In the genomic region with DNA sequence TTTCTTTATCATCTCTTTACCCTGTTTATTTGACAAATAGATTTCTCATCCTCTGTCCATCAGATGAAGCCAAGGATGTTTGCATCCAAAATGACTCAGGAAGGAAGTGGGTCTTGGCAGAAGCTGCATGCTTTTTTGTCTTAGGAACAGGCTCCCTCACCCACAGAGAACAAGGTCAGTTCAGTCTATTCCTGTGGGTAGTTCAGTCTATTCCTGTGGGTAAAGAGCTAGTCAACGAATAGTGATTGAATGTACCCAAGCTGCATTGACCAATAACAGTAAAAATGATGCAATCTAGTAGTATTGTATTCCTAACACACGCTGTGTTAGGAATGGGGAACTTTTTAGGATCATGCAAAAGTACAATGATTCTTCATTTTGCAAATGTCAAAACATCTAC, we compare ENCODE assay signal across 14 cellular contexts.
DNase-seq lines count a peak whose midpoint lies in the region; ATAC-seq and TF ChIP-seq lines count a peak whose summit lies in the region.
"Had no signal": no experiment of that assay in that cellular context is flagged by ENCODE, and none has a peak within 500 bp of the region (broad histone marks: within the 10 kb centered on the region; RNA-seq: fewer than 3 reads in every experiment).

No MANE protein-coding gene starts in this region.

- CTCF ChIA-PET in OCI-LY7 (lab: Charles Lee; ENCODE audit: unreplicated experiment): no interaction called here

- no peak for TF ChIP-seq CTCF in brain microvascular endothelial cell (IDR thresholded peaks at IDR 0.05; ENCODE audit: low read depth, low read length, missing control alignments)
- TF ChIP-seq CTCF in OCI-LY7 (conservative IDR thresholded peaks at IDR 0.05; ENCODE audit: low read length): no peak

- no peaks in the 10 kb centered on the region for H3K79me2 ChIP-seq in OCI-LY7 (ENCODE audit: insufficient read depth, low read depth, low read length)

- no peaks in the 10 kb centered on the region for H3K9me2 ChIP-seq in OCI-LY7 (ENCODE audit: insufficient read depth, low read length)

- peak; percentile 86 for ATAC-seq in Right ventricle myocardium superior (ENCODE audit: poor library complexity)
- peak; percentile 75 for ATAC-seq in aorta (ENCODE audit: low FRiP score)
- ATAC-seq in HG03354 (IDR thresholded peaks at IDR 0.05; ENCODE audit: poor library complexity, severe bottlenecking, unreplicated experiment): no peak
- ATAC-seq: activated CD8-positive, alpha-beta memory T cell treated with anti-CD3 and anti-CD28 coated beads, Interleukin-2, amount 10 ng/mL, durations not matched to agents 7 days and 5 days; T-cell had no signal

- no TSS peak for BruUV-seq in OCI-LY7 (replicated peaks; lab: Mats Ljungman, UMichigan)

- no peak overlapping the region for H2AFZ ChIP-seq in OCI-LY7 (ENCODE audit: low read length)

- H3K9me3 ChIP-seq in aorta (ENCODE audit: control insufficient read depth, low read length) (no peaks in the 10 kb centered on the region), OCI-LY7 (ENCODE audit: low read length) (no peaks in the 10 kb centered on the region)
- H3K9me3 ChIP-seq: tibial nerve had no signal

- no peaks in the 10 kb centered on the region for H4K20me1 ChIP-seq in OCI-LY7 (ENCODE audit: insufficient read depth, low read length)

- H3K4me3 ChIP-seq in brain microvascular endothelial cell (ENCODE audit: low read depth, low read length) (no peak overlapping the region), aorta (ENCODE audit: low read length in 2 of 2) (no peak overlapping the region), OCI-LY7 (ENCODE audit: low read depth, low read length, poor library complexity, severe bottlenecking) (no peak overlapping the region)
- H3K4me3 ChIP-seq: tibial nerve had no signal

- intact Hi-C loops in Right ventricle myocardium superior (cut with DNase I) (no loop called here), cardiac septum (cut with DNase I) (loop anchor here (10.0 kb wide), 1 partner anchor 195 kb away; no protein-coding TSS in a partner anchor), aorta (cut with DNase I) (no loop called here), OCI-LY7 (cut with micrococcal nuclease; ENCODE audit: unreplicated experiment) (no loop called here)

- DNase-seq in Right ventricle myocardium superior (no peak), cardiac septum (ENCODE audit: low spot score) (no peak), brain microvascular endothelial cell (peak; percentile 77), hepatic stellate cell (ENCODE audit: low spot score) (peak; percentile 22), aorta (no peak), DMS53 treated with DMSO at 0.1 percent for 48 hours (lab: John Stamatoyannopoulos, UW; ENCODE audit: unreplicated experiment) (no peak), OCI-LY7 (ENCODE audit: low spot score) (no peak)
- DNase-seq: activated CD8-positive, alpha-beta memory T cell treated with anti-CD3 and anti-CD28 coated beads, Interleukin-2, amount 10 ng/mL, durations not matched to agents 7 days and 5 days; AML-193; central memory CD4-positive, alpha-beta T cell; stimulated activated CD4-positive, alpha-beta T cell treated with anti-CD3 and anti-CD28 coated beads, Interleukin-4, amount 100 ng/mL, for 4 hours; T-cell had no signal

- no peaks in the 10 kb centered on the region for H3K27me3 ChIP-seq in brain microvascular endothelial cell (replicated peaks)
- no peaks in the 10 kb centered on the region for H3K27me3 ChIP-seq in aorta (ENCODE audit: control insufficient read depth in 1 of 2, insufficient read depth in 2 of 2, low read length in 1 of 2)
- H3K27me3 ChIP-seq: tibial nerve had no signal

- no peak overlapping the region for H3K4me2 ChIP-seq in OCI-LY7 (ENCODE audit: low read length)

- H3K27ac ChIP-seq in brain microvascular endothelial cell (peak overlapping the region; percentile 2), aorta (ENCODE audit: low read depth in 1 of 2, low read length in 2 of 2) (no peak overlapping the region), OCI-LY7 (ENCODE audit: low read depth, low read length, poor library complexity, severe bottlenecking) (no peak overlapping the region)

- POLR2A ChIA-PET in OCI-LY7 (lab: Charles Lee): interaction anchor here (0.6 kb wide), 1 partner anchor 124 kb away, joined by 3 read pairs; no protein-coding TSS in a partner anchor

- H3K4me1 ChIP-seq in aorta (ENCODE audit: control insufficient read depth in 1 of 2, insufficient read depth in 2 of 2, low read length in 2 of 2): peaks cover 0 to 2% of the 10 kb centered on the region in 2 donors
- no peaks in the 10 kb centered on the region for H3K4me1 ChIP-seq in OCI-LY7 (ENCODE audit: insufficient read depth, low read length, poor library complexity, severe bottlenecking)

- in situ Hi-C loops in brain microvascular endothelial cell (cut with HindIII; ENCODE audit: low pct_ligation_motif_present, low sequenced_read_pairs): no loop called here

- H3K36me3 ChIP-seq in brain microvascular endothelial cell (replicated peaks) (no peaks in the 10 kb centered on the region), aorta (ENCODE audit: control insufficient read depth in 1 of 2, insufficient read depth in 2 of 2, low read length in 1 of 2) (no peaks in the 10 kb centered on the region), OCI-LY7 (ENCODE audit: insufficient read depth, low read length) (no peaks in the 10 kb centered on the region)
- H3K36me3 ChIP-seq: tibial nerve had no signal

- 10 to 12% methylated on average over 2 of the region's 2 CpGs for WGBS in aorta, 2 donors

Comparison
In these comparisons a context has a peak if more than half of its experiments do, and no peak if none do; other contexts are left out.
1. DNase-seq: peak in brain microvascular endothelial cell (single experiment) and hepatic stellate cell (single experiment); none in Right ventricle myocardium superior (single experiment), cardiac septum (single experiment), aorta (0 of 2), DMS53 treated with DMSO at 0.1 percent for 48 hours (single experiment) and OCI-LY7 (single experiment).